ENCODE assay signal across 21 cellular contexts in the genomic region with DNA sequence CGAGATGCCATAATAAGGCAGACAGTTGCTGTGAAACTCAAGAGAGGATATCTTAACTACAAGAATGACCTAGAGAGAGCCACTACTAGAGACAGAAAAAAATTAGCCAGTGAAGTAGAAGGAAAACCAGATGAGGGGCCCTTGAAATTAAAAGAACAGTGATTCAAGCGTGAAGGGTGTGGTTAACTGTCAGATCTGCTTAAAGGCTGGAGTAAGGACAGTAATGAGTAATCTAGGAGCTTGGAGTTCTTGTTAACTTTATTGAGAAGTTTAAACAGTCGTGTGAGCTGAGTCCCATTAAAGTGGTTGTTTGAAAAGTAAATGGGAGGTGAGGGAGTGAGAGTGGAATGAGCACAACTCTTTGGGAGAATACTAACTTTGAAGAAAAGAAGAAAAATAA.
"Had no signal": no experiment of that assay in that cellular context is flagged by ENCODE, and none has a peak within 500 bp of the region (broad histone marks: within the 10 kb centered on the region; RNA-seq: fewer than 3 reads in every experiment).

No MANE protein-coding gene starts in this region.

- H3K4me3 ChIP-seq: ascending aorta, breast epithelium, esophagus muscularis mucosa, hepatocyte, spleen, tibial artery had no signal

- H3K36me3 ChIP-seq: breast epithelium had no signal

- DNase-seq: activated CD8-positive, alpha-beta memory T cell treated with anti-CD3 and anti-CD28 coated beads for 24 hours; activated CD8-positive, alpha-beta memory T cell treated with anti-CD3 and anti-CD28 coated beads, Interleukin-2, amount 50 U/mL, for 48 hours; activated effector memory CD4-positive, alpha-beta T cell treated with Interleukin-2 at 50 U/mL for 16 hours; activated naive CD4-positive, alpha-beta T cell treated with anti-CD3 and anti-CD28 coated beads, Interleukin-2, amount 50 U/mL, for 16 hours; activated T-cell treated with anti-CD3 and anti-CD28 coated beads, Interleukin-2, amount 50 U/mL, for 48 hours; cerebellar nuclear complex; effector CD4-positive, alpha-beta T cell; left ventricle myocardium superior; naive thymus-derived CD4-positive, alpha-beta T cell; posterior cingulate gyrus; retina; spleen; stimulated activated CD4-positive, alpha-beta T cell treated with anti-CD3 and anti-CD28 coated beads, Interleukin-4, amount 100 ng/mL, for 4 hours; T1000; tibial artery had no signal

- H3K27ac ChIP-seq: ascending aorta, breast epithelium, esophagus muscularis mucosa, hepatocyte, spleen, tibial artery had no signal

- H3K27me3 ChIP-seq: ascending aorta, breast epithelium, esophagus muscularis mucosa, hepatocyte, spleen, tibial artery had no signal

- H3K9me3 ChIP-seq: ascending aorta, breast epithelium, esophagus muscularis mucosa, tibial artery had no signal

- ATAC-seq: activated CD4-positive, CD25-positive, alpha-beta regulatory T cell treated with anti-CD3 and anti-CD28 coated beads, Interleukin-2, amount 50 U/mL, for 24 hours; left ventricle myocardium superior; naive thymus-derived CD4-positive, alpha-beta T cell; stimulated activated memory B cell treated with anti-CD40 and anti-IgM and Interleukin-4, amounts not matched to agents 10 μg/mL and 1 μg/mL and 100 μg/mL, for 72 hours had no signal

- H3K4me1 ChIP-seq: ascending aorta, breast epithelium, esophagus muscularis mucosa, spleen had no signal
